In the genomic region with DNA sequence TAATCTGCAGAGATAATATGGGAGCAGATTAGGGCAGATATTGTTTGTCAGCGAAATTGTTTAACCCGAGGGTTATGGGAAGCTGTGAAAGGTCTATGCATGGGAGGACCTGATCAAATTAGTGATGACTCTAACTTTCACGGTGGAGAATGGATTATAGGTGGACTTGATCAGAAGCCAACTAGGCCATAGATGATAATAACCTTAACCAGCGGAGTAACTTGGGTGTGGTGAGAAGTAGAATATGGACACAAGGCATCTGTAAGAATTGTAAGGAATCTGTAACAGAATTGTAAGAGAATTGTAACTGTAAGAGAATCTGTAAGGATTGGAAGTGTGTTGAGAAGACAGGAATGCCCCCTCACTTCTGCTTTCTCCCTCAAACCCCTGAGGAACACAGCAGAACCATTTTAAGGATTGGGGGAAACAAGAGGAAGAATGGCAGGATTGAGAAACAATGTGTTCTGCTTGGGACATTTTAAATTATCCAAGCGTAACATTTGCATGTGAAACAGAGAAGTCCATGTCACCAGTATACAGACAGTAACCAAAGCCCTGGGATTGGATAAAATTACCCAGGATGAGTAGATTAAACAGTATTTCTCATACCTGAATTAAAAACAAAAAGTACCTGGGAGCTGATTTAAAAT, we compare ENCODE assay signal across 26 cellular contexts.
A peak's percentile ranks its signal among the peaks of the same experiment; 100 is the strongest.
DNase-seq lines count a peak whose midpoint lies in the region; FAIRE-seq and TF ChIP-seq lines count a peak whose summit lies in the region.
"Had no signal": no experiment of that assay in that cellular context is flagged by ENCODE, and none has a peak within 500 bp of the region (broad histone marks: within the 10 kb centered on the region; RNA-seq: fewer than 3 reads in every experiment).

No MANE protein-coding gene starts in this region.

- intact Hi-C loops in dendritic cell treated with granulocyte-macrophage colony-stimulating factor and Interleukin-4, amounts not matched to agents 40 ng/mL and 50 ng/mL, for 4 days (cut with micrococcal nuclease), result no loop called here

- peaks cover 0 to 15% (median 0%) of the 10 kb centered on the region in 11 experiments; a peak in 2 of 22 replicates for H3K9me3 ChIP-seq in BLaER1 treated with 17β-estradiol and CSF1 and Interleukin-3, amounts not matched to agents 10 nM and 100 nM (replicated peaks in 1 of 11)

- no peaks in the 10 kb centered on the region for H3K27me3 ChIP-seq in BLaER1 treated with 17β-estradiol and CSF1 and Interleukin-3, amounts not matched to agents 10 nM and 100 nM
- H3K27me3 ChIP-seq: cardiac muscle cell had no signal

- no peaks in the 10 kb centered on the region for H3K27me3 Mint-ChIP-seq in dendritic cell treated with granulocyte-macrophage colony-stimulating factor and Interleukin-4, amounts not matched to agents 40 ng/mL and 50 ng/mL, for 4 days
- H3K27me3 Mint-ChIP-seq in nephron (ENCODE audit: low read depth), result no peaks in the 10 kb centered on the region
- H3K27me3 Mint-ChIP-seq: activated CD4-positive, alpha-beta memory T cell treated with anti-CD3 and anti-CD28 coated beads for 36 hours; activated naive CD8-positive, alpha-beta T cell; activated T-helper 17 cell treated with anti-CD3 and anti-CD28 coated beads, Interleukin-2, amount 50 U/mL, for 72 hours; CD4-positive, alpha-beta memory T cell; IgD-negative memory B cell had no signal

- H3K27ac ChIP-seq in BLaER1 treated with 17β-estradiol and CSF1 and Interleukin-3, amounts not matched to agents 10 nM and 100 nM, result peak overlapping the region; percentile 7 to 83 (median 80); a peak in 21 of 22 replicates
- H3K27ac ChIP-seq: cardiac muscle cell had no signal

- H3K27ac Mint-ChIP-seq in dendritic cell treated with granulocyte-macrophage colony-stimulating factor and Interleukin-4, amounts not matched to agents 40 ng/mL and 50 ng/mL, for 4 days, result peak overlapping the region; percentile 27
- H3K27ac Mint-ChIP-seq in nephron, result peak overlapping the region; percentile 48 to 89 (median 58)
- H3K27ac Mint-ChIP-seq: activated CD4-positive, alpha-beta memory T cell treated with anti-CD3 and anti-CD28 coated beads for 36 hours; activated naive CD8-positive, alpha-beta T cell; activated T-helper 17 cell treated with anti-CD3 and anti-CD28 coated beads, Interleukin-2, amount 50 U/mL, for 72 hours; IgD-negative memory B cell had no signal

- no peaks in the 10 kb centered on the region for H4K20me1 ChIP-seq in BLaER1 treated with 17β-estradiol and CSF1 and Interleukin-3, amounts not matched to agents 10 nM and 100 nM

- H3K4me3 Mint-ChIP-seq in dendritic cell treated with granulocyte-macrophage colony-stimulating factor and Interleukin-4, amounts not matched to agents 40 ng/mL and 50 ng/mL, for 4 days, result no peak overlapping the region
- H3K4me3 Mint-ChIP-seq in nephron, result no peak overlapping the region
- H3K4me3 Mint-ChIP-seq: activated CD4-positive, alpha-beta memory T cell treated with anti-CD3 and anti-CD28 coated beads for 36 hours; activated naive CD8-positive, alpha-beta T cell; activated T-helper 17 cell treated with anti-CD3 and anti-CD28 coated beads, Interleukin-2, amount 50 U/mL, for 72 hours; CD4-positive, alpha-beta memory T cell; IgD-negative memory B cell had no signal

- peak overlapping the region in 10 of 11 experiments; percentile 24 to 88 (median 71); a peak in 19 of 22 replicates for H3K4me2 ChIP-seq in BLaER1 treated with 17β-estradiol and CSF1 and Interleukin-3, amounts not matched to agents 10 nM and 100 nM
- H3K4me2 ChIP-seq: smooth muscle cell had no signal

- FAIRE-seq in RCC 7860 (lab: Jason Lieb, UNC), result no peak
- FAIRE-seq: islet of Langerhans, urothelium cell line had no signal

- peak overlapping the region in 9 of 11 experiments; percentile 15 to 69 (median 52); a peak in 15 of 22 replicates for H3K9ac ChIP-seq in BLaER1 treated with 17β-estradiol and CSF1 and Interleukin-3, amounts not matched to agents 10 nM and 100 nM

- H3K36me3 Mint-ChIP-seq in dendritic cell treated with granulocyte-macrophage colony-stimulating factor and Interleukin-4, amounts not matched to agents 40 ng/mL and 50 ng/mL, for 4 days (ENCODE audit: low read depth), result no peaks in the 10 kb centered on the region
- H3K36me3 Mint-ChIP-seq in nephron (ENCODE audit: low read depth), result no peaks in the 10 kb centered on the region
- H3K36me3 Mint-ChIP-seq: activated CD4-positive, alpha-beta memory T cell treated with anti-CD3 and anti-CD28 coated beads for 36 hours; activated naive CD8-positive, alpha-beta T cell; CD4-positive, alpha-beta memory T cell had no signal

- peaks cover 6 to 82% (median 62%) of the 10 kb centered on the region in 10 experiments; a peak in 19 of 20 replicates for H3K4me1 ChIP-seq in BLaER1 treated with 17β-estradiol and CSF1 and Interleukin-3, amounts not matched to agents 10 nM and 100 nM

- no peaks in the 10 kb centered on the region for H3K36me3 ChIP-seq in BLaER1 treated with 17β-estradiol and CSF1 and Interleukin-3, amounts not matched to agents 10 nM and 100 nM
- H3K36me3 ChIP-seq: cardiac muscle cell had no signal

- peak; percentile 68 for DNase-seq in KBM-7
- DNase-seq in NCI-H526 (lab: John Stamatoyannopoulos, UW), result no peak
- no peak for DNase-seq in NCI-H226
- no peak for DNase-seq in RCC 7860 (ENCODE audit: low spot score)
- no peak for DNase-seq in NCI-H526 treated with DMSO at 0.1 percent for 48 hours (lab: John Stamatoyannopoulos, UW)
- DNase-seq: activated CD4-positive, alpha-beta memory T cell treated with anti-CD3 and anti-CD28 coated beads for 36 hours; activated CD4-positive, CD25-positive, alpha-beta regulatory T cell; activated CD8-positive, alpha-beta memory T cell treated with anti-CD3 and anti-CD28 coated beads, Interleukin-2, amount 50 U/mL, for 48 hours; aorta; CD4-positive, alpha-beta memory T cell; NCI-H1694 treated with DMSO at 0.1 percent for 48 hours; NCI-H774; occipital lobe; retina; stimulated activated CD4-positive, alpha-beta T cell treated with anti-CD3 and anti-CD28 coated beads, Interleukin-2, amount 100 ng/mL, for 24 hours; substantia nigra had no signal

- TF ChIP-seq CTCF in nephron (IDR thresholded peaks at IDR 0.05; ENCODE audit: unreplicated experiment in 3 of 3), result no peak

- in situ Hi-C loops in KBM-7 (cut with MboI; ENCODE audit: low pct_unique_long_range_greater_than_20kb, low sequenced_read_pairs), result no loop called here

- 0 out of 20 replicates have a peak overlapping the region, but pooled peaks of 1 of the 10 experiments have one; percentile 14 for H3K4me3 ChIP-seq in BLaER1 treated with 17β-estradiol and CSF1 and Interleukin-3, amounts not matched to agents 10 nM and 100 nM
- H3K4me3 ChIP-seq: cardiac muscle cell, smooth muscle cell had no signal

- no peaks in the 10 kb centered on the region for H3K9me3 Mint-ChIP-seq in dendritic cell treated with granulocyte-macrophage colony-stimulating factor and Interleukin-4, amounts not matched to agents 40 ng/mL and 50 ng/mL, for 4 days
- H3K9me3 Mint-ChIP-seq in nephron, result no peaks in the 10 kb centered on the region
- H3K9me3 Mint-ChIP-seq: activated CD4-positive, alpha-beta memory T cell treated with anti-CD3 and anti-CD28 coated beads for 36 hours; CD4-positive, alpha-beta memory T cell; IgD-negative memory B cell had no signal

- peaks cover 38% of the 10 kb centered on the region for H3K4me1 Mint-ChIP-seq in dendritic cell treated with granulocyte-macrophage colony-stimulating factor and Interleukin-4, amounts not matched to agents 40 ng/mL and 50 ng/mL, for 4 days (ENCODE audit: low read depth)
- H3K4me1 Mint-ChIP-seq in nephron, result no peaks in the 10 kb centered on the region
- H3K4me1 Mint-ChIP-seq: activated T-helper 17 cell treated with anti-CD3 and anti-CD28 coated beads, Interleukin-2, amount 50 U/mL, for 72 hours had no signal
